Comparison of ENCODE assay signal across 23 cellular contexts in the genomic region with DNA sequence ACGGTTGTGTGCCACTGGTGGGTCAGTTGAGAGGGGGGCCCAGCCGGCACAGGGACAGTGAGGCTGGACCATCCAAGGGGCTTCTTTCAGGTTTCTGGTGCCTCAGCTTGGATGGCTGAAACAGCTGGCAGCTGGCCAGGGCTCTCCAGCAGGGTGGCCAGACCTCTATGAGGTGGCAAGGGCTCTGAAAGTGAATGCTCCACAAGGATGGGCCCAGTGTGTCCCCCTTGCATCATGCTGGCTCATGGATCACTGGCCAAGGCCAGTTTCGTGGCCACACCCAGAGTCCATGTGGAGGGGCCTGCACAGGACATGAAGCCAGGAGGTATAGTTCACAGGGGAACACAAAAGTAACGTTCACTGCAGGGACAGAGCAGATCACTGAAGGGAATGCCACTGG.
"Had no signal": no experiment of that assay in that cellular context is flagged by ENCODE, and none has a peak within 500 bp of the region (broad histone marks: within the 10 kb centered on the region; RNA-seq: fewer than 3 reads in every experiment).

No MANE protein-coding gene starts in this region.

- H3K27ac ChIP-seq: esophagus squamous epithelium, left lung, psoas muscle, vagina had no signal

- H3K9me3 ChIP-seq: esophagus squamous epithelium, heart right ventricle, left lung, ovary, psoas muscle, vagina had no signal

- H3K4me1 ChIP-seq: psoas muscle had no signal

- H3K4me3 ChIP-seq: dorsolateral prefrontal cortex, esophagus squamous epithelium, heart right ventricle, left lung, ovary, psoas muscle, vagina had no signal

- H3K27me3 ChIP-seq: dorsolateral prefrontal cortex, esophagus squamous epithelium, heart right ventricle, left lung, ovary, vagina had no signal

- ATAC-seq: heart right ventricle; left cardiac atrium; left lung; naive thymus-derived CD8-positive, alpha-beta T cell; psoas muscle; right cardiac atrium; stimulated activated naive B cell treated with anti-CD40 and anti-IgM and Interleukin-4, amounts not matched to agents 10 μg/mL and 1 μg/mL and 100 μg/mL, for 72 hours had no signal

- DNase-seq: dorsolateral prefrontal cortex; effector CD8-positive, alpha-beta T cell; erythroblast; esophagus squamous epithelium; foreskin melanocyte; glutamatergic neuron; heart right ventricle; hippocampal formation; left cardiac atrium; left lung; midbrain; naive thymus-derived CD8-positive, alpha-beta T cell; nephron progenitor cell; nucleus accumbens; posterior cingulate gyrus; psoas muscle; small intestine; stimulated activated CD4-positive, alpha-beta T cell treated with anti-CD3 and anti-CD28 coated beads, Interleukin-15, amount 100 ng/mL, for 24 hours; stimulated activated CD4-positive, alpha-beta T cell treated with anti-CD3 and anti-CD28 coated beads, Interleukin-2, amount 100 ng/mL, for 48 hours; stimulated activated naive B cell treated with anti-CD40 and anti-IgM and Interleukin-4, amounts not matched to agents 10 μg/mL and 1 μg/mL and 100 μg/mL, for 72 hours had no signal

- H3K36me3 ChIP-seq: ovary, vagina had no signal
